ENCODE assay signal across 28 cellular contexts in genomic region chr16:78163772-78164391, GRCh38.
"Had no signal": no experiment of that assay in that cellular context is flagged by ENCODE, and none has a peak within 500 bp of the region (broad histone marks: within the 10 kb centered on the region; RNA-seq: fewer than 3 reads in every experiment).

No MANE protein-coding gene starts in this region.

- H3K27me3 ChIP-seq: gastroesophageal sphincter, pancreas, tibial artery had no signal

- H3K36me3 ChIP-seq: pancreas, tibial artery had no signal

- H3K4me3 ChIP-seq: gastroesophageal sphincter, left ventricle myocardium inferior, pancreas, skin epidermis, tibial artery had no signal

- H3K27me3 Mint-ChIP-seq: activated B cell treated with CpG ODN at 0.5 μM for 24 hours; activated CD4-positive, alpha-beta T cell treated with anti-CD3 and anti-CD28 coated beads for 36 hours; activated naive CD8-positive, alpha-beta T cell; activated T-cell treated with anti-CD3 and anti-CD28 coated beads, Interleukin-2, amount 50 U/mL, for 24 hours; stimulated activated naive CD8-positive, alpha-beta T cell treated with anti-CD3 and anti-CD28 coated beads, Interleukin-15, amount 100 ng/mL, for 72 hours had no signal

- FAIRE-seq: colon, pancreas had no signal

- ATAC-seq: activated CD4-positive, alpha-beta T cell treated with anti-CD3 and anti-CD28 coated beads for 36 hours; esophagus mucosa; gastroesophageal sphincter; natural killer cell; pancreas; right cardiac atrium; stimulated activated effector memory CD8-positive, alpha-beta T cell treated with anti-CD3 and anti-CD28 coated beads, Interleukin-12 subunit alpha, Interleukin-12 subunit beta, amount 100 ng/mL, for 72 hours; stimulated activated naive CD8-positive, alpha-beta T cell treated with anti-CD3 and anti-CD28 coated beads, Interleukin-15, amount 100 ng/mL, for 72 hours had no signal

- H3K27ac ChIP-seq: gastroesophageal sphincter, left ventricle myocardium inferior, pancreas, skin epidermis, tibial artery had no signal

- DNase-seq: activated B cell treated with CpG ODN at 0.5 μM for 24 hours; activated CD4-positive, alpha-beta T cell treated with anti-CD3 and anti-CD28 coated beads for 36 hours; activated CD4-positive, alpha-beta T cell treated with anti-CD3 and anti-CD28 coated beads, Interleukin-2, amount 50 U/mL, for 4 hours; activated CD8-positive, alpha-beta memory T cell treated with anti-CD3 and anti-CD28 coated beads for 24 hours; activated CD8-positive, alpha-beta memory T cell treated with anti-CD3 and anti-CD28 coated beads, Interleukin-2, amount 50 U/mL, for 4 hours; activated naive CD4-positive, alpha-beta T cell; activated T-cell treated with anti-CD3 and anti-CD28 coated beads, Interleukin-2, amount 50 U/mL, for 24 hours; caudate nucleus; effector memory CD4-positive, alpha-beta T cell; head of caudate nucleus; hypothalamus; left ventricle myocardium inferior; mammary epithelial cell; midbrain; natural killer cell; pancreas; right cardiac atrium; stimulated activated CD4-positive, alpha-beta T cell treated with anti-CD3 and anti-CD28 coated beads, Interleukin-2, amount 100 ng/mL, for 24 hours; stimulated activated naive CD8-positive, alpha-beta T cell treated with anti-CD3 and anti-CD28 coated beads, Interleukin-15, amount 100 ng/mL, for 72 hours; T-helper 9 cell; tibial artery had no signal

- H3K4me3 Mint-ChIP-seq: activated B cell treated with CpG ODN at 0.5 μM for 24 hours; activated CD4-positive, alpha-beta T cell treated with anti-CD3 and anti-CD28 coated beads for 36 hours; activated naive CD8-positive, alpha-beta T cell; activated T-cell treated with anti-CD3 and anti-CD28 coated beads, Interleukin-2, amount 50 U/mL, for 24 hours; natural killer cell; stimulated activated effector memory CD8-positive, alpha-beta T cell treated with anti-CD3 and anti-CD28 coated beads, Interleukin-12 subunit alpha, Interleukin-12 subunit beta, amount 100 ng/mL, for 72 hours; stimulated activated naive CD8-positive, alpha-beta T cell treated with anti-CD3 and anti-CD28 coated beads, Interleukin-15, amount 100 ng/mL, for 72 hours had no signal

- H3K27ac Mint-ChIP-seq: activated B cell treated with CpG ODN at 0.5 μM for 24 hours; activated CD4-positive, alpha-beta T cell treated with anti-CD3 and anti-CD28 coated beads for 36 hours; activated naive CD8-positive, alpha-beta T cell; activated T-cell treated with anti-CD3 and anti-CD28 coated beads, Interleukin-2, amount 50 U/mL, for 24 hours; activated T-helper 2 cell treated with anti-CD3 and anti-CD28 coated beads, Interferon-gamma antibody, Interleukin-2, Interleukin-4, amounts not matched to agents 10 μg/mL and 5 μg/mL and 100 μg/mL, durations not matched to agents 14 hours and 24 hours and 36 hours; natural killer cell; stimulated activated effector memory CD8-positive, alpha-beta T cell treated with anti-CD3 and anti-CD28 coated beads, Interleukin-12 subunit alpha, Interleukin-12 subunit beta, amount 100 ng/mL, for 72 hours; stimulated activated naive CD8-positive, alpha-beta T cell treated with anti-CD3 and anti-CD28 coated beads, Interleukin-15, amount 100 ng/mL, for 72 hours had no signal

- H3K4me1 ChIP-seq: gastroesophageal sphincter, left ventricle myocardium inferior, pancreas, tibial artery had no signal

- H3K4me1 Mint-ChIP-seq: activated B cell treated with CpG ODN at 0.5 μM for 24 hours; activated CD4-positive, alpha-beta T cell treated with anti-CD3 and anti-CD28 coated beads for 36 hours; stimulated activated effector memory CD8-positive, alpha-beta T cell treated with anti-CD3 and anti-CD28 coated beads, Interleukin-12 subunit alpha, Interleukin-12 subunit beta, amount 100 ng/mL, for 72 hours; stimulated activated naive CD8-positive, alpha-beta T cell treated with anti-CD3 and anti-CD28 coated beads, Interleukin-15, amount 100 ng/mL, for 72 hours had no signal

- H3K36me3 Mint-ChIP-seq: natural killer cell; stimulated activated effector memory CD8-positive, alpha-beta T cell treated with anti-CD3 and anti-CD28 coated beads, Interleukin-12 subunit alpha, Interleukin-12 subunit beta, amount 100 ng/mL, for 72 hours had no signal
